In genomic region chr1:97919568-97920261, GRCh38 we compare ENCODE assay signal across 8 cellular contexts. TPM values are rescaled to one million over a fixed set of nuclear protein-coding genes. Genes with fewer than 3 reads are reported as not detected.
DNase-seq lines count a peak whose midpoint lies in the region; ATAC-seq and TF ChIP-seq lines count a peak whose summit lies in the region.

No MANE protein-coding gene starts in this region.

- no peak for ATAC-seq in activated CD4-positive, alpha-beta T cell treated with anti-CD3 and anti-CD28 coated beads for 36 hours
- ATAC-seq in T-helper 17 cell: no peak
- ATAC-seq in HG02973 (IDR thresholded peaks at IDR 0.05; ENCODE audit: unreplicated experiment): no peak

- intact Hi-C loops in activated CD4-positive, alpha-beta T cell treated with anti-CD3 and anti-CD28 coated beads for 36 hours (cut with DNase I, micrococcal nuclease): loop anchor here (2.0 to 10.0 kb wide), 2 partner anchors 131 to 1195 kb away; partner anchors contain the start of gene PTBP2 (in 1 of the 2)

- no peak for TF ChIP-seq CTCF in fibroblast of the aortic adventitia (IDR thresholded peaks at IDR 0.05; ENCODE audit: insufficient read depth, low read length)

- H3K9me3 Mint-ChIP-seq in activated CD4-positive, alpha-beta T cell treated with anti-CD3 and anti-CD28 coated beads for 36 hours (ENCODE audit: low read depth): no peaks in the 10 kb centered on the region

- CTCF ChIA-PET in activated CD4-positive, alpha-beta T cell treated with anti-CD3 and anti-CD28 coated beads for 36 hours (lab: Charles Lee): interaction anchor here (0.7 to 2.5 kb wide), 7 partner anchors 8 to 543 kb away, joined by 3 to 8 read pairs (median 4); no protein-coding TSS in a partner anchor

- H3K4me3 Mint-ChIP-seq in activated CD4-positive, alpha-beta T cell treated with anti-CD3 and anti-CD28 coated beads for 36 hours: peak overlapping the region; percentile 87
- H3K4me3 Mint-ChIP-seq in T-helper 17 cell: peak overlapping the region; percentile 97

- H3K4me3 ChIP-seq in fibroblast of the aortic adventitia (ENCODE audit: low read depth, low read length) (peak overlapping the region; percentile 97), skin epidermis (peak overlapping the region; percentile 57 to 87 (median 78))

- peak overlapping the region in 18 of 21 experiments; percentile 80 to 96 (median 90) for H3K27ac ChIP-seq in skin epidermis

- POLR2A ChIA-PET in activated CD4-positive, alpha-beta T cell treated with anti-CD3 and anti-CD28 coated beads for 36 hours (lab: Charles Lee): no interaction called here

- no peaks in the 10 kb centered on the region for H3K27me3 Mint-ChIP-seq in activated CD4-positive, alpha-beta T cell treated with anti-CD3 and anti-CD28 coated beads for 36 hours
- no peaks in the 10 kb centered on the region for H3K27me3 Mint-ChIP-seq in T-helper 17 cell

- DNase-seq in activated CD4-positive, alpha-beta T cell treated with anti-CD3 and anti-CD28 coated beads for 36 hours: no peak
- no peak for DNase-seq in activated CD4-positive, alpha-beta T cell treated with anti-CD3 and anti-CD28 coated beads, Interleukin-2, amount 50 U/mL, for 48 hours
- no peak for DNase-seq in T-helper 17 cell
- peak; percentile 64 for DNase-seq in fibroblast of the aortic adventitia (ENCODE audit: low read depth)
- DNase-seq in NCI-H2196 (lab: John Stamatoyannopoulos, UW; ENCODE audit: unreplicated experiment): no peak
- no peak for DNase-seq in HK-2 (ENCODE audit: unreplicated experiment)

- H3K4me1 Mint-ChIP-seq in activated CD4-positive, alpha-beta T cell treated with anti-CD3 and anti-CD28 coated beads for 36 hours: peaks cover 47% of the 10 kb centered on the region
- H3K4me1 Mint-ChIP-seq in T-helper 17 cell: peaks cover 33% of the 10 kb centered on the region

- no peaks in the 10 kb centered on the region for H3K36me3 Mint-ChIP-seq in activated CD4-positive, alpha-beta T cell treated with anti-CD3 and anti-CD28 coated beads for 36 hours (ENCODE audit: low read depth)
- no peaks in the 10 kb centered on the region for H3K36me3 Mint-ChIP-seq in T-helper 17 cell (ENCODE audit: low read depth)

- no peaks in the 10 kb centered on the region for H3K9me3 ChIP-seq in T-helper 17 cell (ENCODE audit: control insufficient read depth, low read length, poor library complexity, severe bottlenecking)

- H3K27ac Mint-ChIP-seq in activated CD4-positive, alpha-beta T cell treated with anti-CD3 and anti-CD28 coated beads for 36 hours: peak overlapping the region; percentile 90
- peak overlapping the region; percentile 87 for H3K27ac Mint-ChIP-seq in T-helper 17 cell

RNA-seq across cellular contexts. Expression of gene DPYD, which starts 1.1 kb away (rescaled TPM):
- 1 to 10 TPM; 6.8 to 7.1 TPM for total RNA-seq in activated CD4-positive, alpha-beta T cell treated with anti-CD3 and anti-CD28 coated beads for 36 hours
- 10 to 100 TPM; 52.3 to 53.6 TPM for total RNA-seq in T-helper 17 cell
- total RNA-seq in fibroblast of the aortic adventitia (ENCODE audit: low replicate concordance): 81.9 and 183 TPM in 2 replicates

Comparison
In these comparisons a context has a peak if more than half of its experiments do, and no peak if none do; other contexts are left out.
1. RNA of gene DPYD, which starts 1.1 kb away (total RNA-seq): 81.9 to 183 TPM in fibroblast of the aortic adventitia and 52.3 to 53.6 TPM in T-helper 17 cell; 6.8 to 7.1 TPM in activated CD4-positive, alpha-beta T cell treated with anti-CD3 and anti-CD28 coated beads for 36 hours; every median in the first group is over 4 times any median in the second.